1 cellular context compared by ENCODE assay signal in the genomic region with DNA sequence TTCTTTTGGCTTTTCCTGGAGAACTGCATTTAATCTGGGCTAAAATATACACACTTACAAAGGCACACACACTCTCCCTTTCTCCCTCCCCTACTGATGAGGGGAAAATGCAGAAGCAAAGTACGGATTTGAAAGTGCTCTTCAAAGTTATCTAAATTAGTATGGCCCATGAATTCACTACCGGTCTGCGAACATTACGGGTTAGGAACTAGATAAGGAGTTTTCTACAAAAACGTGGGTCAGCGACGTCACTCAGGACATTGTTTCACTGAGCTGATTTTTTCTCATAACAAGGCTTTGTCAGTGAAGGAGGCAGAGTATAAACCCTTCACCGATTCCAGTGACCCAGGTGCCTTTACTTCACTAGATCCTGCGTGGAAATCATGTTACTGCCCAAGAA.
TF ChIP-seq lines count a peak whose summit lies in the region.

No MANE protein-coding gene starts in this region.

TF ChIP-seq in K562, 482 proteins besides CTCF, POLR2A, EP300 and RAD21:
- TF ChIP-seq ATF7 (IDR thresholded peaks at IDR 0.05) = peak; percentile 16; the same call in 1 of the 2 replicates
- TF ChIP-seq CREM (IDR thresholded peaks at IDR 0.05; ENCODE audit: low read depth) = peak; percentile 55
- no peak for TF ChIP-seq RBFOX2 (IDR thresholded peaks at IDR 0.05; ENCODE audit: low read depth, low read length)
- TF ChIP-seq, protein P1, sequence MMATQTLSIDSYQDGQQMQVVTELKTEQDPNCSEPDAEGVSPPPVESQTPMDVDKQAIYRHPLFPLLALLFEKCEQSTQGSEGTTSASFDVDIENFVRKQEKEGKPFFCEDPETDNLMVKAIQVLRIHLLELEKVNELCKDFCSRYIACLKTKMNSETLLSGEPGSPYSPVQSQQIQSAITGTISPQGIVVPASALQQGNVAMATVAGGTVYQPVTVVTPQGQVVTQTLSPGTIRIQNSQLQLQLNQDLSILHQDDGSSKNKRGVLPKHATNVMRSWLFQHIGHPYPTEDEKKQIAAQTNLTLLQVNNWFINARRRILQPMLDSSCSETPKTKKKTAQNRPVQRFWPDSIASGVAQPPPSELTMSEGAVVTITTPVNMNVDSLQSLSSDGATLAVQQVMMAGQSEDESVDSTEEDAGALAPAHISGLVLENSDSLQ (IDR thresholded peaks at IDR 0.05) = peak; percentile 20; the same call in 1 of the 2 replicates
- TF ChIP-seq ATF1 (CRISPR knock-in tag; IDR thresholded peaks at IDR 0.05) = no peak
- peak; percentile 29; the same call in 1 of the 2 replicates for TF ChIP-seq ATF1 (tag; IDR thresholded peaks at IDR 0.05)
- TF ChIP-seq JUND (IDR thresholded peaks at IDR 0.05; ENCODE audit: borderline replicate concordance, low read depth, low read length) = no peak
- peak; percentile 25; the same call in 1 of the 3 replicates for TF ChIP-seq JUND (tag; IDR thresholded peaks at IDR 0.05; ENCODE audit: borderline replicate concordance, low read depth, low read length)
- TF ChIP-seq FOXJ2 (tag; IDR thresholded peaks at IDR 0.05) = no peak
- TF ChIP-seq RBM17 (IDR thresholded peaks at IDR 0.05; ENCODE audit: borderline replicate concordance, low read depth, low read length) = no peak
- TF ChIP-seq HNRNPLL (IDR thresholded peaks at IDR 0.05; ENCODE audit: low read depth, low read length, poor library complexity, severe bottlenecking) = peak; percentile 83
- no peak for TF ChIP-seq TARDBP (IDR thresholded peaks at IDR 0.05)
- no peak for TF ChIP-seq SMAD3 (CRISPR knock-in tag; conservative IDR thresholded peaks at IDR 0.05)
- TF ChIP-seq SIN3A (IDR thresholded peaks at IDR 0.05; ENCODE audit: borderline replicate concordance in 2 of 2, control insufficient read depth in 1 of 2, low read depth in 2 of 2, low read length in 2 of 2) = no peak
- TF ChIP-seq, protein P2, sequence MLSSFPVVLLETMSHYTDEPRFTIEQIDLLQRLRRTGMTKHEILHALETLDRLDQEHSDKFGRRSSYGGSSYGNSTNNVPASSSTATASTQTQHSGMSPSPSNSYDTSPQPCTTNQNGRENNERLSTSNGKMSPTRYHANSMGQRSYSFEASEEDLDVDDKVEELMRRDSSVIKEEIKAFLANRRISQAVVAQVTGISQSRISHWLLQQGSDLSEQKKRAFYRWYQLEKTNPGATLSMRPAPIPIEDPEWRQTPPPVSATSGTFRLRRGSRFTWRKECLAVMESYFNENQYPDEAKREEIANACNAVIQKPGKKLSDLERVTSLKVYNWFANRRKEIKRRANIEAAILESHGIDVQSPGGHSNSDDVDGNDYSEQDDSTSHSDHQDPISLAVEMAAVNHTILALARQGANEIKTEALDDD (IDR thresholded peaks at IDR 0.05) = peak; percentile 60; the same call in 1 of the 2 replicates
- TF ChIP-seq ZFP36 (IDR thresholded peaks at IDR 0.05; ENCODE audit: low read depth, low read length, partially characterized antibody) = no peak
- TF ChIP-seq, protein P3, sequence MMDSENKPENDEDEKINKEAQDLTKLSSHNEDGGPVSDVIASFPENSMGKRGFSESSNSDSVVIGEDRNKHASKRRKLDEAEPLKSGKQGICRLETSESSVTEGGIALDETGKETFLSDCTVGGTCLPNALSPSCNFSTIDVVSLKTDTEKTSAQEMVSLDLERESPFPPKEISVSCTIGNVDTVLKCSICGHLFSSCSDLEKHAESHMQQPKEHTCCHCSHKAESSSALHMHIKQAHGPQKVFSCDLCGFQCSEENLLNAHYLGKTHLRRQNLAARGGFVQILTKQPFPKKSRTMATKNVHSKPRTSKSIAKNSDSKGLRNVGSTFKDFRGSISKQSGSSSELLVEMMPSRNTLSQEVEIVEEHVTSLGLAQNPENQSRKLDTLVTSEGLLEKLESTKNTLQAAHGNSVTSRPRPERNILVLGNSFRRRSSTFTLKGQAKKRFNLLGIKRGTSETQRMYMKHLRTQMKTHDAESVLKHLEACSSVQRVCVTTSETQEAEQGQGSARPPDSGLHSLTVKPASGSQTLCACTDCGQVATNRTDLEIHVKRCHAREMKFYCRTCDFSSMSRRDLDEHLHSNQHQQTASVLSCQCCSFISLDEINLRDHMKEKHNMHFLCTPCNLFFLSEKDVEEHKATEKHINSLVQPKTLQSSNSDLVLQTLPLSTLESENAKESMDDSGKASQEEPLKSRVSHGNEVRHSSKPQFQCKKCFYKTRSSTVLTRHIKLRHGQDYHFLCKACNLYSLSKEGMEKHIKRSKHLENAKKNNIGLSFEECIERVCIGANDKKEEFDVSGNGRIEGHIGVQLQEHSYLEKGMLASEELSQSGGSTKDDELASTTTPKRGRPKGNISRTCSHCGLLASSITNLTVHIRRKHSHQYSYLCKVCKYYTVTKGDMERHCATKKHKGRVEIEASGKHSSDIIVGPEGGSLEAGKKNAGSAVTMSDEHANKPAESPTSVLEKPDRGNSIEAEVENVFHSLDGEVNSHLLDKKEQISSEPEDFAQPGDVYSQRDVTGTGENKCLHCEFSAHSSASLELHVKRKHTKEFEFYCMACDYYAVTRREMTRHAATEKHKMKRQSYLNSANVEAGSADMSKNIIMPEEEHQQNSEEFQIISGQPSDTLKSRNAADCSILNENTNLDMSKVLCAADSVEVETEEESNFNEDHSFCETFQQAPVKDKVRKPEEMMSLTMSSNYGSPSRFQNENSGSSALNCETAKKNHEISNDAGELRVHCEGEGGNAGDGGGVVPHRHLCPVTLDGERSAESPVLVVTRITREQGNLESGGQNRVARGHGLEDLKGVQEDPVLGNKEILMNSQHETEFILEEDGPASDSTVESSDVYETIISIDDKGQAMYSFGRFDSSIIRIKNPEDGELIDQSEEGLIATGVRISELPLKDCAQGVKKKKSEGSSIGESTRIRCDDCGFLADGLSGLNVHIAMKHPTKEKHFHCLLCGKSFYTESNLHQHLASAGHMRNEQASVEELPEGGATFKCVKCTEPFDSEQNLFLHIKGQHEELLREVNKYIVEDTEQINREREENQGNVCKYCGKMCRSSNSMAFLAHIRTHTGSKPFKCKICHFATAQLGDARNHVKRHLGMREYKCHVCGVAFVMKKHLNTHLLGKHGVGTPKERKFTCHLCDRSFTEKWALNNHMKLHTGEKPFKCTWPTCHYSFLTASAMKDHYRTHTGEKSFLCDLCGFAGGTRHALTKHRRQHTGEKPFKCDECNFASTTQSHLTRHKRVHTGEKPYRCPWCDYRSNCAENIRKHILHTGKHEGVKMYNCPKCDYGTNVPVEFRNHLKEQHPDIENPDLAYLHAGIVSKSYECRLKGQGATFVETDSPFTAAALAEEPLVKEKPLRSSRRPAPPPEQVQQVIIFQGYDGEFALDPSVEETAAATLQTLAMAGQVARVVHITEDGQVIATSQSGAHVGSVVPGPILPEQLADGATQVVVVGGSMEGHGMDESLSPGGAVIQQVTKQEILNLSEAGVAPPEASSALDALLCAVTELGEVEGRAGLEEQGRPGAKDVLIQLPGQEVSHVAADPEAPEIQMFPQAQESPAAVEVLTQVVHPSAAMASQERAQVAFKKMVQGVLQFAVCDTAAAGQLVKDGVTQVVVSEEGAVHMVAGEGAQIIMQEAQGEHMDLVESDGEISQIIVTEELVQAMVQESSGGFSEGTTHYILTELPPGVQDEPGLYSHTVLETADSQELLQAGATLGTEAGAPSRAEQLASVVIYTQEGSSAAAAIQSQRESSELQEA (IDR thresholded peaks at IDR 0.05; ENCODE audit: low read depth) = no peak
- no peak for TF ChIP-seq NR2C2 (CRISPR knock-in tag; IDR thresholded peaks at IDR 0.05)
- no peak for TF ChIP-seq NR2C2 (tag; IDR thresholded peaks at IDR 0.05)
